In genomic region chr14:80987235-80988032, GRCh38 we compare ENCODE assay signal across 8 cellular contexts. TPM values are rescaled to one million over a fixed set of nuclear protein-coding genes. Genes with fewer than 3 reads are reported as not detected.
DNase-seq lines count a peak whose midpoint lies in the region; ATAC-seq, FAIRE-seq and TF ChIP-seq lines count a peak whose summit lies in the region.

No MANE protein-coding gene starts in this region.

- no peak overlapping the region for H3K4me3 Mint-ChIP-seq in T-helper 2 cell treated with Interferon-gamma antibody and Interleukin-4, amounts not matched to agents 5 μg/mL and 100 μg/mL, for 36 hours

- ATAC-seq in GM12878 (peak; percentile 86), HG02763 (IDR thresholded peaks at IDR 0.05; ENCODE audit: unreplicated experiment) (no peak)

- CTCF ChIA-PET in GM12878 (lab: Yijun Ruan, JAX) = interaction anchor here (0.6 to 7.2 kb wide), 50 partner anchors 11 to 1977 kb away, joined by 3 to 178 read pairs (median 4); partner anchors contain the start of genes CEP128 and TSHR

- in situ Hi-C loops in HAP-1 (cut with MboI; ENCODE audit: low sequenced_read_pairs) (loop anchor here (25.0 kb wide), 1 partner anchor 175 kb away; no protein-coding TSS in a partner anchor), GM12878 (cut with MboI) (loop anchor here (5.0 kb wide), 1 partner anchor 35 kb away; no protein-coding TSS in a partner anchor)

- H3K9ac ChIP-seq in GM12878 (ENCODE audit: control insufficient read depth, insufficient read depth, low read length) = no peak overlapping the region

- no peaks in the 10 kb centered on the region for H3K79me2 ChIP-seq in GM12878 (ENCODE audit: control insufficient read depth, insufficient read depth, low read length)

- WGBS in GM12878 (ENCODE audit: insufficient coverage, insufficient replicate concordance, low lambda C conversion rate, missing lambda C conversion rate) = 25% methylated on average over 6 of the region's 6 CpGs
- WGBS in iPS DF 6.9 (ENCODE audit: insufficient coverage, insufficient read length) = no CpG with 5 or more reads among the region's 6 CpGs

- no peak overlapping the region for H3K27ac Mint-ChIP-seq in T-helper 2 cell treated with Interferon-gamma antibody and Interleukin-4, amounts not matched to agents 5 μg/mL and 100 μg/mL, for 36 hours

- POLR2A ChIA-PET in GM12878 (lab: Charles Lee) = interaction anchor here (0.8 to 1.0 kb wide), 2 partner anchors 29 to 31 kb away, joined by 3 read pairs; no protein-coding TSS in a partner anchor

- intact Hi-C loops in GM12878 (cut with micrococcal nuclease; ENCODE audit: unreplicated experiment) = loop anchor here (1.0 to 10.0 kb wide), 4 partner anchors 33 to 783 kb away; no protein-coding TSS in a partner anchor

- H3K27me3 ChIP-seq in HAP-1 (ENCODE audit: low read depth) (peaks cover 12% of the 10 kb centered on the region), GM12878 (replicated peaks in 1 of 2; ENCODE audit: control insufficient read depth in 2 of 2, insufficient read depth in 2 of 2, low read length in 1 of 2) (peaks cover 2 to 14% of the 10 kb centered on the region in 2 experiments), iPS DF 6.9 (ENCODE audit: control insufficient read depth, insufficient read depth, low read length) (no peaks in the 10 kb centered on the region)

- SMC1A ChIA-PET in GM12878 (lab: Charles Lee; ENCODE audit: uncharacterized antibody, unreplicated experiment) = interaction anchor here (0.6 to 4.6 kb wide), 30 partner anchors 9 to 775 kb away, joined by 3 to 55 read pairs (median 4); partner anchors contain the start of gene TSHR

- H3K4me1 ChIP-seq in HAP-1 (no peaks in the 10 kb centered on the region), GM12878 (ENCODE audit: control insufficient read depth, insufficient read depth, low read length) (no peaks in the 10 kb centered on the region), iPS DF 6.9 (ENCODE audit: control insufficient read depth, insufficient read depth, low read length) (no peaks in the 10 kb centered on the region)

- RAD21 ChIA-PET in GM12878 (lab: Charles Lee; ENCODE audit: unreplicated experiment) = interaction anchor here (0.9 to 4.7 kb wide), 18 partner anchors 9 to 932 kb away, joined by 3 to 64 read pairs (median 6); partner anchors contain the start of genes CEP128 and TSHR

- peaks cover 14% of the 10 kb centered on the region for H3K4me1 Mint-ChIP-seq in T-helper 2 cell treated with Interferon-gamma antibody and Interleukin-4, amounts not matched to agents 5 μg/mL and 100 μg/mL, for 36 hours (ENCODE audit: low read depth)

- FAIRE-seq in GM12878 (lab: Jason Lieb, UNC) = peak; percentile 95

- no peaks in the 10 kb centered on the region for H4K20me1 ChIP-seq in GM12878 (ENCODE audit: control insufficient read depth, insufficient read depth)

- H3K4me3 ChIP-seq in HAP-1 (no peak overlapping the region), GM12878 (no peak overlapping the region), iPS DF 6.9 (ENCODE audit: low read length) (no peak overlapping the region)

- H3K27ac ChIP-seq in GM12878 (ENCODE audit: control insufficient read depth, insufficient read depth) = no peak overlapping the region
- H3K27ac ChIP-seq in iPS DF 6.9 (ENCODE audit: low read length) = no peak overlapping the region

- TF ChIP-seq EP300 in GM12878 (IDR thresholded peaks at IDR 0.05; ENCODE audit: borderline replicate concordance in 1 of 2, control insufficient read depth in 1 of 2, low read depth in 2 of 2, low read length in 2 of 2) = no peak

- TF ChIP-seq POLR2A in GM12878 (IDR thresholded peaks at IDR 0.05; ENCODE audit: low read depth, low read length) = no peak

- DNase-seq in GM03348 (ENCODE audit: low spot score) (peak; percentile 70), HAP-1 (ENCODE audit: low spot score in 2 of 2) (peak; percentile 58 to 72), NCI-H128 (lab: John Stamatoyannopoulos, UW; ENCODE audit: unreplicated experiment) (peak; percentile 75), GM12878 (ENCODE audit: low read depth, low spot score) (no peak), iPS DF 6.9 (ENCODE audit: low read depth, low spot score) (peak; percentile 64)
- peak; percentile 38 for DNase-seq in T-helper 2 cell treated with Interferon-gamma antibody and Interleukin-4, amounts not matched to agents 5 μg/mL and 100 μg/mL, for 36 hours (ENCODE audit: low spot score)
- DNase-seq in stimulated activated CD4-positive, alpha-beta T cell treated with anti-CD3 and anti-CD28 coated beads, Interleukin-15, amount 100 ng/mL, for 24 hours = peak; percentile 64

- BruUV-seq in GM12878 (replicated peaks; lab: Mats Ljungman, UMichigan) = no TSS peak

- no peak overlapping the region for H2AFZ ChIP-seq in GM12878 (ENCODE audit: control insufficient read depth, low read depth, low read length)

- TF ChIP-seq RAD21 in GM12878 (IDR thresholded peaks at IDR 0.05; ENCODE audit: insufficient read depth, low read depth, low read length) = peak; percentile 91

- H3K9me3 ChIP-seq in HAP-1 (no peaks in the 10 kb centered on the region), GM12878 (replicated peaks; ENCODE audit: control insufficient read depth, insufficient read depth, low read length) (no peaks in the 10 kb centered on the region), iPS DF 6.9 (ENCODE audit: control insufficient read depth, insufficient read depth, low read length) (no peaks in the 10 kb centered on the region)

- no peak overlapping the region for H3K4me2 ChIP-seq in GM12878 (ENCODE audit: control insufficient read depth, insufficient read depth)

- H3K36me3 Mint-ChIP-seq in T-helper 2 cell treated with Interferon-gamma antibody and Interleukin-4, amounts not matched to agents 5 μg/mL and 100 μg/mL, for 36 hours (ENCODE audit: low read depth) = peaks cover 1% of the 10 kb centered on the region

- no peaks in the 10 kb centered on the region for H3K9me3 Mint-ChIP-seq in T-helper 2 cell treated with Interferon-gamma antibody and Interleukin-4, amounts not matched to agents 5 μg/mL and 100 μg/mL, for 36 hours

- H3K27me3 Mint-ChIP-seq in T-helper 2 cell treated with Interferon-gamma antibody and Interleukin-4, amounts not matched to agents 5 μg/mL and 100 μg/mL, for 36 hours (ENCODE audit: low read depth) = peaks cover 13% of the 10 kb centered on the region

- H3K36me3 ChIP-seq in HAP-1 (replicated peaks) (no peaks in the 10 kb centered on the region), GM12878 (ENCODE audit: control insufficient read depth in 2 of 2, insufficient read depth in 2 of 2, low read length in 1 of 2) (no peaks in the 10 kb centered on the region), iPS DF 6.9 (ENCODE audit: control insufficient read depth, insufficient read depth, low read length) (no peaks in the 10 kb centered on the region)

- peak; percentile 88 to 90 (median 89) for TF ChIP-seq CTCF in GM12878 (IDR thresholded peaks at IDR 0.05 in 2 of 3, conservative IDR thresholded peaks at IDR 0.05 in 1 of 3; ENCODE audit: control insufficient read depth in 2 of 3, extremely low read depth in 1 of 3, insufficient read depth in 1 of 3, low read depth in 3 of 3, low read length in 3 of 3)

TF ChIP-seq in GM12878, 131 proteins besides CTCF, POLR2A, EP300 and RAD21 (continues in another document):
- TF ChIP-seq JUND (IDR thresholded peaks at IDR 0.05; ENCODE audit: low read depth, low read length) = no peak
- TF ChIP-seq SP1 (IDR thresholded peaks at IDR 0.05; ENCODE audit: low read depth, low read length) = no peak
- no peak for TF ChIP-seq IKZF2 (IDR thresholded peaks at IDR 0.05)
- no peak for TF ChIP-seq CREB1 (IDR thresholded peaks at IDR 0.05; ENCODE audit: low read depth)
- no peak for TF ChIP-seq CBX3 (IDR thresholded peaks at IDR 0.05; ENCODE audit: borderline replicate concordance, low read depth)

RNA-seq across cellular contexts. Expression of gene TSHR, which starts 32.0 kb away (rescaled TPM):
- total RNA-seq in GM12878 (2013; cell fraction: nucleolus; rRNA removed) = not detected in 2 replicates
- total RNA-seq in GM12878 (2014; rRNA removed) = 0.06 TPM in 1 of 2 replicates, not detected in the other
- not detected in 2 replicates for total RNA-seq in GM12878 (2014; rRNA removed; fragmentation: Illumina TruSeq; extraction: Trizol)
- not detected in 2 replicates for total RNA-seq in GM12878 (2021)
- not detected for polyA plus RNA-seq in GM12878 (2011; ENCODE audit: low read depth)
- polyA plus RNA-seq in GM12878 (2011; rRNA removed) = not detected in 2 replicates
- polyA plus RNA-seq in GM12878 (2011; cell fraction: cytosol; rRNA removed) = not detected in 2 replicates
- polyA plus RNA-seq in GM12878 (2011; cell fraction: nucleus; rRNA removed) = not detected in 2 replicates
- 0.14 and 0.20 TPM in 2 replicates for polyA plus RNA-seq in GM12878 (2012)
- polyA plus RNA-seq in GM12878 (2014; fragmentation: Illumina TruSeq; extraction: Trizol) = not detected in 2 replicates
- not detected for polyA plus RNA-seq in GM12878 (2014; fragmentation: Nextera tagmentation; extraction: Ambion mirVana)
- polyA plus RNA-seq in GM12878 (2014; rRNA removed) = not detected in 2 replicates
- under 1 TPM in 1 of 2 experiments, not detected in 1; 0.31 TPM for polyA plus RNA-seq in GM12878 (2016; fragmentation: Nextera tagmentation; extraction: Ambion mirVana)
- polyA minus RNA-seq in GM12878 (2011; rRNA and poly(A)+ RNA removed) = not detected in 2 replicates
- polyA minus RNA-seq in GM12878 (2011; cell fraction: cytosol; rRNA and poly(A)+ RNA removed) = not detected in 2 replicates
- not detected in 2 replicates for polyA minus RNA-seq in GM12878 (2011; cell fraction: nucleus; rRNA and poly(A)+ RNA removed)

RNA-seq across cellular contexts. Expression of gene CEP128, which starts 45.9 kb away (rescaled TPM):
- total RNA-seq in GM12878 (2013; cell fraction: nucleolus; rRNA removed) = 25.0 and 28.0 TPM in 2 replicates
- 3.6 and 4.3 TPM in 2 replicates for total RNA-seq in GM12878 (2014; rRNA removed)
- 4.7 and 5.9 TPM in 2 replicates for total RNA-seq in GM12878 (2014; rRNA removed; fragmentation: Illumina TruSeq; extraction: Trizol)
- total RNA-seq in GM12878 (2021) = 6.7 and 7.7 TPM in 2 replicates
- polyA plus RNA-seq in GM12878 (2011; ENCODE audit: low read depth) = 1.9 TPM
- 2.6 and 3.6 TPM in 2 replicates for polyA plus RNA-seq in GM12878 (2011; rRNA removed)
- 0.91 and 2.2 TPM in 2 replicates for polyA plus RNA-seq in GM12878 (2011; cell fraction: cytosol; rRNA removed)
- 5.1 and 6.1 TPM in 2 replicates for polyA plus RNA-seq in GM12878 (2011; cell fraction: nucleus; rRNA removed)
- 2.4 and 2.5 TPM in 2 replicates for polyA plus RNA-seq in GM12878 (2012)
- 3.3 and 4.8 TPM in 2 replicates for polyA plus RNA-seq in GM12878 (2014; fragmentation: Illumina TruSeq; extraction: Trizol)
- polyA plus RNA-seq in GM12878 (2014; fragmentation: Nextera tagmentation; extraction: Ambion mirVana) = 1 to 10 TPM; 1.1 to 2.4 TPM
- polyA plus RNA-seq in GM12878 (2014; rRNA removed) = 1.4 and 1.7 TPM in 2 replicates
- 1 to 10 TPM; 5.6 to 6.7 TPM for polyA plus RNA-seq in GM12878 (2016; fragmentation: Nextera tagmentation; extraction: Ambion mirVana)
- polyA minus RNA-seq in GM12878 (2011; rRNA and poly(A)+ RNA removed) = 8.0 and 11.2 TPM in 2 replicates
- polyA minus RNA-seq in GM12878 (2011; cell fraction: cytosol; rRNA and poly(A)+ RNA removed) = 1.2 and 3.7 TPM in 2 replicates
- 13.7 and 26.2 TPM in 2 replicates for polyA minus RNA-seq in GM12878 (2011; cell fraction: nucleus; rRNA and poly(A)+ RNA removed)
